In genomic region chr5:157511656-157512644, GRCh38 we compare ENCODE assay signal across 8 cellular contexts. TPM values are rescaled to one million over a fixed set of nuclear protein-coding genes. Genes with fewer than 3 reads are reported as not detected.
DNase-seq lines count a peak whose midpoint lies in the region; TF ChIP-seq lines count a peak whose summit lies in the region.

No MANE protein-coding gene starts in this region.

- in situ Hi-C loops in Caki2 (cut with HindIII; ENCODE audit: low pct_unique_long_range_greater_than_20kb, low sequenced_read_pairs) (no loop called here), brain microvascular endothelial cell (cut with HindIII; ENCODE audit: low pct_ligation_motif_present, low sequenced_read_pairs) (no loop called here)

- no peak overlapping the region for H3K4me3 ChIP-seq in brain microvascular endothelial cell (ENCODE audit: low read depth, low read length)

- peaks cover 65% of the 10 kb centered on the region for H3K36me3 ChIP-seq in brain microvascular endothelial cell (replicated peaks)

- peak overlapping the region; percentile 99 for H3K27ac ChIP-seq in brain microvascular endothelial cell

- H3K27me3 ChIP-seq in brain microvascular endothelial cell (replicated peaks), result no peaks in the 10 kb centered on the region

- peak; percentile 88 for DNase-seq in Caki2 (ENCODE audit: low read depth)
- DNase-seq in NCI-H748 (lab: John Stamatoyannopoulos, UW; ENCODE audit: unreplicated experiment), result peak; percentile 37
- peak; percentile 99 for DNase-seq in brain microvascular endothelial cell
- DNase-seq in islet precursor cell, result peak; percentile 89
- DNase-seq in stimulated activated CD4-positive, alpha-beta T cell treated with anti-CD3 and anti-CD28 coated beads, Interleukin-12 subunit alpha, Interleukin-12 subunit beta, amount 100 ng/mL, for 48 hours (ENCODE audit: low read depth in 2 of 3, low spot score in 1 of 3), result peak; percentile 26 to 45 (median 28)
- DNase-seq in activated CD4-positive, CD25-positive, alpha-beta regulatory T cell treated with anti-CD3 and anti-CD28 coated beads, Interleukin-2, amount 50 U/mL, for 72 hours, result no peak
- no peak for DNase-seq in NCI-H345 treated with DMSO at 0.1 percent for 48 hours (lab: John Stamatoyannopoulos, UW; ENCODE audit: unreplicated experiment)
- no peak for DNase-seq in NCI-H2081 treated with DMSO at 0.1 percent for 48 hours (lab: John Stamatoyannopoulos, UW)

- TF ChIP-seq CTCF in brain microvascular endothelial cell (IDR thresholded peaks at IDR 0.05; ENCODE audit: low read depth, low read length, missing control alignments), result no peak

RNA-seq across cellular contexts. Expression of gene NIPAL4, which starts 51.9 kb away (rescaled TPM):
- total RNA-seq in Caki2 (2014; rRNA removed; shearing (Covaris generic); ENCODE audit: low replicate concordance), result not detected in 2 replicates

Comparison
In these comparisons a context has a peak if more than half of its experiments do, and no peak if none do; other contexts are left out.
1. DNase-seq: peak in Caki2 (single experiment), NCI-H748 (single experiment), brain microvascular endothelial cell (single experiment), islet precursor cell (single experiment) and stimulated activated CD4-positive, alpha-beta T cell treated with anti-CD3 and anti-CD28 coated beads, Interleukin-12 subunit alpha, Interleukin-12 subunit beta, amount 100 ng/mL, for 48 hours (3 of 3); none in activated CD4-positive, CD25-positive, alpha-beta regulatory T cell treated with anti-CD3 and anti-CD28 coated beads, Interleukin-2, amount 50 U/mL, for 72 hours (single experiment), NCI-H345 treated with DMSO at 0.1 percent for 48 hours (single experiment) and NCI-H2081 treated with DMSO at 0.1 percent for 48 hours (single experiment).